Comparison of ENCODE assay signal across 8 cellular contexts in genomic region chr12:31591308-31591901, GRCh38. TPM values are rescaled to one million over a fixed set of nuclear protein-coding genes. Genes with fewer than 3 reads are reported as not detected.
DNase-seq lines count a peak whose midpoint lies in the region; ATAC-seq and TF ChIP-seq lines count a peak whose summit lies in the region.

No MANE protein-coding gene starts in this region.

- no peaks in the 10 kb centered on the region for H3K9me3 Mint-ChIP-seq in T-helper 1 cell treated with Interleukin-12 subunit alpha and Interleukin-12 subunit beta and Interleukin-4 antibody, amounts not matched to agents 30 μg/mL and 1 μg/mL, for 36 hours

- H3K27ac ChIP-seq in colonic mucosa (peak overlapping the region; percentile 56), liver (ENCODE audit: low read depth in 1 of 2, low read length in 2 of 2) (peak overlapping the region; percentile 98 to 99), stomach smooth muscle (ENCODE audit: low read length) (peak overlapping the region; percentile 86)

- intact Hi-C loops in colonic mucosa (cut with DNase I) = no loop called here

- H3K9ac ChIP-seq in colonic mucosa (ENCODE audit: low read depth in 2 of 2, low read length in 2 of 2) = peak overlapping the region; percentile 70 to 71
- H3K9ac ChIP-seq in liver (ENCODE audit: low read depth in 1 of 2, low read length in 2 of 2) = peak overlapping the region; percentile 10 to 77
- peak overlapping the region; percentile 81 to 93 for H3K9ac ChIP-seq in stomach smooth muscle (ENCODE audit: low read length in 2 of 2)

- peak in 1 of 2 donors; percentile 42 for TF ChIP-seq RAD21 in liver (IDR thresholded peaks at IDR 0.05)

- H3K27ac Mint-ChIP-seq in T-helper 1 cell treated with Interleukin-12 subunit alpha and Interleukin-12 subunit beta and Interleukin-4 antibody, amounts not matched to agents 30 μg/mL and 1 μg/mL, for 36 hours = no peak overlapping the region

- DNase-seq in T-helper 1 cell (no peak), NCI-H82 (lab: John Stamatoyannopoulos, UW) (peak; percentile 69), colonic mucosa (peak; percentile 25), DMS153 (lab: John Stamatoyannopoulos, UW) (no peak)

- no peaks in the 10 kb centered on the region for H3K4me1 ChIP-seq in colonic mucosa
- H3K4me1 ChIP-seq in liver (ENCODE audit: control insufficient read depth in 4 of 4, insufficient read depth in 4 of 4, low read length in 3 of 4) = peaks cover 2 to 19% (median 7%) of the 10 kb centered on the region in 4 donors
- peaks cover 3% of the 10 kb centered on the region for H3K4me1 ChIP-seq in stomach smooth muscle (ENCODE audit: control insufficient read depth, insufficient read depth, low read length)

- TF ChIP-seq CTCF in colonic mucosa (IDR thresholded peaks at IDR 0.05) (no peak), liver (IDR thresholded peaks at IDR 0.05; ENCODE audit: low read depth, low read length, missing input control) (no peak)

- ATAC-seq in HG02588 (IDR thresholded peaks at IDR 0.05; ENCODE audit: unreplicated experiment) = peak; percentile 2

- H3K4me3 Mint-ChIP-seq in T-helper 1 cell treated with Interleukin-12 subunit alpha and Interleukin-12 subunit beta and Interleukin-4 antibody, amounts not matched to agents 30 μg/mL and 1 μg/mL, for 36 hours = peak overlapping the region; percentile 82

- H3K27me3 ChIP-seq in colonic mucosa (no peaks in the 10 kb centered on the region), liver (ENCODE audit: control insufficient read depth in 4 of 4, insufficient read depth in 4 of 4, low read length in 3 of 4) (no peaks in the 10 kb centered on the region), stomach smooth muscle (ENCODE audit: control insufficient read depth in 1 of 2, insufficient read depth in 2 of 2, low read length in 2 of 2) (no peaks in the 10 kb centered on the region)

- H3K36me3 ChIP-seq in colonic mucosa = no peaks in the 10 kb centered on the region
- no peaks in the 10 kb centered on the region for H3K36me3 ChIP-seq in liver (ENCODE audit: control insufficient read depth in 4 of 4, insufficient read depth in 3 of 4, low read depth in 1 of 4, low read length in 3 of 4)
- no peaks in the 10 kb centered on the region for H3K36me3 ChIP-seq in stomach smooth muscle (ENCODE audit: control insufficient read depth in 2 of 2, insufficient read depth in 2 of 2, low read length in 2 of 2)

- H3K4me3 ChIP-seq in colonic mucosa = peak overlapping the region; percentile 75
- peak overlapping the region; percentile 73 to 93 (median 77) for H3K4me3 ChIP-seq in liver (ENCODE audit: low read depth in 1 of 3, low read length in 3 of 3)
- peak overlapping the region; percentile 91 to 94 for H3K4me3 ChIP-seq in stomach smooth muscle (ENCODE audit: low read length in 2 of 2)

- H3K36me3 Mint-ChIP-seq in T-helper 1 cell treated with Interleukin-12 subunit alpha and Interleukin-12 subunit beta and Interleukin-4 antibody, amounts not matched to agents 30 μg/mL and 1 μg/mL, for 36 hours (ENCODE audit: low read depth) = peaks cover 2% of the 10 kb centered on the region

- WGBS in liver = 2% methylated on average over 23 of the region's 23 CpGs

- H3K9me3 ChIP-seq in colonic mucosa (no peaks in the 10 kb centered on the region), liver (ENCODE audit: control insufficient read depth in 4 of 4, low read length in 3 of 4) (no peaks in the 10 kb centered on the region), stomach smooth muscle (ENCODE audit: control insufficient read depth in 2 of 2, low read length in 2 of 2) (no peaks in the 10 kb centered on the region)

- H3K4me1 Mint-ChIP-seq in T-helper 1 cell treated with Interleukin-12 subunit alpha and Interleukin-12 subunit beta and Interleukin-4 antibody, amounts not matched to agents 30 μg/mL and 1 μg/mL, for 36 hours (ENCODE audit: low read depth) = peaks cover 8% of the 10 kb centered on the region

- H3K27me3 Mint-ChIP-seq in T-helper 1 cell treated with Interleukin-12 subunit alpha and Interleukin-12 subunit beta and Interleukin-4 antibody, amounts not matched to agents 30 μg/mL and 1 μg/mL, for 36 hours (ENCODE audit: low read depth) = peaks cover 57% of the 10 kb centered on the region

TF ChIP-seq in liver, 16 proteins besides CTCF, POLR2A, EP300 and RAD21:
- TF ChIP-seq YY1 (IDR thresholded peaks at IDR 0.05) = peak; percentile 26
- TF ChIP-seq NR2F2 (IDR thresholded peaks at IDR 0.05) = peak; percentile 26
- TF ChIP-seq REST (IDR thresholded peaks at IDR 0.05) = no peak
- peak in 1 of 2 donors; percentile 5 for TF ChIP-seq HNF4A (conservative IDR thresholded peaks at IDR 0.05)
- TF ChIP-seq SP1 (IDR thresholded peaks at IDR 0.05) = no peak
- no peak for TF ChIP-seq HNF4G (IDR thresholded peaks at IDR 0.05)
- TF ChIP-seq MAX (IDR thresholded peaks at IDR 0.05) = no peak
- TF ChIP-seq RXRA (IDR thresholded peaks at IDR 0.05) = peak in 1 of 2 donors; percentile 2
- TF ChIP-seq, protein P1, sequence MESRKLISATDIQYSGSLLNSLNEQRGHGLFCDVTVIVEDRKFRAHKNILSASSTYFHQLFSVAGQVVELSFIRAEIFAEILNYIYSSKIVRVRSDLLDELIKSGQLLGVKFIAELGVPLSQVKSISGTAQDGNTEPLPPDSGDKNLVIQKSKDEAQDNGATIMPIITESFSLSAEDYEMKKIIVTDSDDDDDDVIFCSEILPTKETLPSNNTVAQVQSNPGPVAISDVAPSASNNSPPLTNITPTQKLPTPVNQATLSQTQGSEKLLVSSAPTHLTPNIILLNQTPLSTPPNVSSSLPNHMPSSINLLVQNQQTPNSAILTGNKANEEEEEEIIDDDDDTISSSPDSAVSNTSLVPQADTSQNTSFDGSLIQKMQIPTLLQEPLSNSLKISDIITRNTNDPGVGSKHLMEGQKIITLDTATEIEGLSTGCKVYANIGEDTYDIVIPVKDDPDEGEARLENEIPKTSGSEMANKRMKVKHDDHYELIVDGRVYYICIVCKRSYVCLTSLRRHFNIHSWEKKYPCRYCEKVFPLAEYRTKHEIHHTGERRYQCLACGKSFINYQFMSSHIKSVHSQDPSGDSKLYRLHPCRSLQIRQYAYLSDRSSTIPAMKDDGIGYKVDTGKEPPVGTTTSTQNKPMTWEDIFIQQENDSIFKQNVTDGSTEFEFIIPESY (IDR thresholded peaks at IDR 0.05) = no peak

RNA-seq across cellular contexts. Expression of gene DENND5B, which starts 0.5 kb away (rescaled TPM):
- total RNA-seq in colonic mucosa (10 to 100 TPM in 1 of 2 donors, 1 to 10 TPM in 1; 3.9 to 11.8 TPM), liver (10 to 100 TPM; 12.5 to 23.1 TPM)
- 1 to 10 TPM; 4.5 to 6.2 TPM for polyA plus RNA-seq in liver

Comparison
In these comparisons a context has a peak if more than half of its experiments do, and no peak if none do; other contexts are left out.
1. DNase-seq: peak in NCI-H82 (single experiment) and colonic mucosa (single experiment); none in T-helper 1 cell (0 of 5) and DMS153 (single experiment).
2. Peak in every context shown above with its lines, with median percentiles within 50 percentile points of each other: H3K27ac ChIP-seq, H3K4me3 ChIP-seq and H3K9ac ChIP-seq.